Comparison of ENCODE assay signal across 1 cellular context in genomic region chr10:11742779-11743298, GRCh38.
TF ChIP-seq lines count a peak whose summit lies in the region.

No MANE protein-coding gene starts in this region.

TF ChIP-seq in GM23338, 12 proteins besides CTCF, POLR2A, EP300 and RAD21 (continued from another document):
- TF ChIP-seq, protein P1, sequence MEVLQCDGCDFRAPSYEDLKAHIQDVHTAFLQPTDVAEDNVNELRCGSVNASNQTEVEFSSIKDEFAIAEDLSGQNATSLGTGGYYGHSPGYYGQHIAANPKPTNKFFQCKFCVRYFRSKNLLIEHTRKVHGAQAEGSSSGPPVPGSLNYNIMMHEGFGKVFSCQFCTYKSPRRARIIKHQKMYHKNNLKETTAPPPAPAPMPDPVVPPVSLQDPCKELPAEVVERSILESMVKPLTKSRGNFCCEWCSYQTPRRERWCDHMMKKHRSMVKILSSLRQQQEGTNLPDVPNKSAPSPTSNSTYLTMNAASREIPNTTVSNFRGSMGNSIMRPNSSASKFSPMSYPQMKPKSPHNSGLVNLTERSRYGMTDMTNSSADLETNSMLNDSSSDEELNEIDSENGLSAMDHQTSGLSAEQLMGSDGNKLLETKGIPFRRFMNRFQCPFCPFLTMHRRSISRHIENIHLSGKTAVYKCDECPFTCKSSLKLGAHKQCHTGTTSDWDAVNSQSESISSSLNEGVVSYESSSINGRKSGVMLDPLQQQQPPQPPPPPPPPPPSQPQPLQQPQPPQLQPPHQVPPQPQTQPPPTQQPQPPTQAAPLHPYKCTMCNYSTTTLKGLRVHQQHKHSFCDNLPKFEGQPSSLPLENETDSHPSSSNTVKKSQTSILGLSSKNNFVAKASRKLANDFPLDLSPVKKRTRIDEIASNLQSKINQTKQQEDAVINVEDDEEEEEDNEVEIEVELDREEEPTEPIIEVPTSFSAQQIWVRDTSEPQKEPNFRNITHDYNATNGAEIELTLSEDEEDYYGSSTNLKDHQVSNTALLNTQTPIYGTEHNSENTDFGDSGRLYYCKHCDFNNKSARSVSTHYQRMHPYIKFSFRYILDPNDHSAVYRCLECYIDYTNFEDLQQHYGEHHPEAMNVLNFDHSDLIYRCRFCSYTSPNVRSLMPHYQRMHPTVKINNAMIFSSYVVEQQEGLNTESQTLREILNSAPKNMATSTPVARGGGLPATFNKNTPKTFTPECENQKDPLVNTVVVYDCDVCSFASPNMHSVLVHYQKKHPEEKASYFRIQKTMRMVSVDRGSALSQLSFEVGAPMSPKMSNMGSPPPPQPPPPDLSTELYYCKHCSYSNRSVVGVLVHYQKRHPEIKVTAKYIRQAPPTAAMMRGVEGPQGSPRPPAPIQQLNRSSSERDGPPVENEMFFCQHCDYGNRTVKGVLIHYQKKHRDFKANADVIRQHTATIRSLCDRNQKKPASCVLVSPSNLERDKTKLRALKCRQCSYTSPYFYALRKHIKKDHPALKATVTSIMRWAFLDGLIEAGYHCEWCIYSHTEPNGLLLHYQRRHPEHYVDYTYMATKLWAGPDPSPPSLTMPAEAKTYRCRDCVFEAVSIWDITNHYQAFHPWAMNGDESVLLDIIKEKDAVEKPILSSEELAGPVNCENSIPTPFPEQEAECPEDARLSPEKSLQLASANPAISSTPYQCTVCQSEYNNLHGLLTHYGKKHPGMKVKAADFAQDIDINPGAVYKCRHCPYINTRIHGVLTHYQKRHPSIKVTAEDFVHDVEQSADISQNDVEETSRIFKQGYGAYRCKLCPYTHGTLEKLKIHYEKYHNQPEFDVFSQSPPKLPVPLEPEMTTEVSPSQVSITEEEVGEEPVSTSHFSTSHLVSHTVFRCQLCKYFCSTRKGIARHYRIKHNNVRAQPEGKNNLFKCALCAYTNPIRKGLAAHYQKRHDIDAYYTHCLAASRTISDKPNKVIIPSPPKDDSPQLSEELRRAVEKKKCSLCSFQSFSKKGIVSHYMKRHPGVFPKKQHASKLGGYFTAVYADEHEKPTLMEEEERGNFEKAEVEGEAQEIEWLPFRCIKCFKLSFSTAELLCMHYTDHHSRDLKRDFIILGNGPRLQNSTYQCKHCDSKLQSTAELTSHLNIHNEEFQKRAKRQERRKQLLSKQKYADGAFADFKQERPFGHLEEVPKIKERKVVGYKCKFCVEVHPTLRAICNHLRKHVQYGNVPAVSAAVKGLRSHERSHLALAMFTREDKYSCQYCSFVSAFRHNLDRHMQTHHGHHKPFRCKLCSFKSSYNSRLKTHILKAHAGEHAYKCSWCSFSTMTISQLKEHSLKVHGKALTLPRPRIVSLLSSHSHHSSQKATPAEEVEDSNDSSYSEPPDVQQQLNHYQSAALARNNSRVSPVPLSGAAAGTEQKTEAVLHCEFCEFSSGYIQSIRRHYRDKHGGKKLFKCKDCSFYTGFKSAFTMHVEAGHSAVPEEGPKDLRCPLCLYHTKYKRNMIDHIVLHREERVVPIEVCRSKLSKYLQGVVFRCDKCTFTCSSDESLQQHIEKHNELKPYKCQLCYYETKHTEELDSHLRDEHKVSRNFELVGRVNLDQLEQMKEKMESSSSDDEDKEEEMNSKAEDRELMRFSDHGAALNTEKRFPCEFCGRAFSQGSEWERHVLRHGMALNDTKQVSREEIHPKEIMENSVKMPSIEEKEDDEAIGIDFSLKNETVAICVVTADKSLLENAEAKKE (CRISPR knock-in tag; IDR thresholded peaks at IDR 0.05), result no peak
- no peak for TF ChIP-seq CREB1 (CRISPR knock-in tag; IDR thresholded peaks at IDR 0.05; ENCODE audit: low read depth)
- no peak for TF ChIP-seq JUNB (IDR thresholded peaks at IDR 0.05; ENCODE audit: unreplicated experiment)
- no peak for TF ChIP-seq ZNF331 (CRISPR knock-in tag; IDR thresholded peaks at IDR 0.05; ENCODE audit: low read depth)
- TF ChIP-seq NANOG (IDR thresholded peaks at IDR 0.05; ENCODE audit: borderline replicate concordance), result no peak
- no peak for TF ChIP-seq STAT1 (IDR thresholded peaks at IDR 0.05; ENCODE audit: unreplicated experiment)
- no peak for TF ChIP-seq ZNF114 (CRISPR knock-in tag; IDR thresholded peaks at IDR 0.05)
- TF ChIP-seq, protein P2, sequence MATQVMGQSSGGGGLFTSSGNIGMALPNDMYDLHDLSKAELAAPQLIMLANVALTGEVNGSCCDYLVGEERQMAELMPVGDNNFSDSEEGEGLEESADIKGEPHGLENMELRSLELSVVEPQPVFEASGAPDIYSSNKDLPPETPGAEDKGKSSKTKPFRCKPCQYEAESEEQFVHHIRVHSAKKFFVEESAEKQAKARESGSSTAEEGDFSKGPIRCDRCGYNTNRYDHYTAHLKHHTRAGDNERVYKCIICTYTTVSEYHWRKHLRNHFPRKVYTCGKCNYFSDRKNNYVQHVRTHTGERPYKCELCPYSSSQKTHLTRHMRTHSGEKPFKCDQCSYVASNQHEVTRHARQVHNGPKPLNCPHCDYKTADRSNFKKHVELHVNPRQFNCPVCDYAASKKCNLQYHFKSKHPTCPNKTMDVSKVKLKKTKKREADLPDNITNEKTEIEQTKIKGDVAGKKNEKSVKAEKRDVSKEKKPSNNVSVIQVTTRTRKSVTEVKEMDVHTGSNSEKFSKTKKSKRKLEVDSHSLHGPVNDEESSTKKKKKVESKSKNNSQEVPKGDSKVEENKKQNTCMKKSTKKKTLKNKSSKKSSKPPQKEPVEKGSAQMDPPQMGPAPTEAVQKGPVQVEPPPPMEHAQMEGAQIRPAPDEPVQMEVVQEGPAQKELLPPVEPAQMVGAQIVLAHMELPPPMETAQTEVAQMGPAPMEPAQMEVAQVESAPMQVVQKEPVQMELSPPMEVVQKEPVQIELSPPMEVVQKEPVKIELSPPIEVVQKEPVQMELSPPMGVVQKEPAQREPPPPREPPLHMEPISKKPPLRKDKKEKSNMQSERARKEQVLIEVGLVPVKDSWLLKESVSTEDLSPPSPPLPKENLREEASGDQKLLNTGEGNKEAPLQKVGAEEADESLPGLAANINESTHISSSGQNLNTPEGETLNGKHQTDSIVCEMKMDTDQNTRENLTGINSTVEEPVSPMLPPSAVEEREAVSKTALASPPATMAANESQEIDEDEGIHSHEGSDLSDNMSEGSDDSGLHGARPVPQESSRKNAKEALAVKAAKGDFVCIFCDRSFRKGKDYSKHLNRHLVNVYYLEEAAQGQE (IDR thresholded peaks at IDR 0.05; ENCODE audit: unreplicated experiment), result no peak
- TF ChIP-seq, protein P3, sequence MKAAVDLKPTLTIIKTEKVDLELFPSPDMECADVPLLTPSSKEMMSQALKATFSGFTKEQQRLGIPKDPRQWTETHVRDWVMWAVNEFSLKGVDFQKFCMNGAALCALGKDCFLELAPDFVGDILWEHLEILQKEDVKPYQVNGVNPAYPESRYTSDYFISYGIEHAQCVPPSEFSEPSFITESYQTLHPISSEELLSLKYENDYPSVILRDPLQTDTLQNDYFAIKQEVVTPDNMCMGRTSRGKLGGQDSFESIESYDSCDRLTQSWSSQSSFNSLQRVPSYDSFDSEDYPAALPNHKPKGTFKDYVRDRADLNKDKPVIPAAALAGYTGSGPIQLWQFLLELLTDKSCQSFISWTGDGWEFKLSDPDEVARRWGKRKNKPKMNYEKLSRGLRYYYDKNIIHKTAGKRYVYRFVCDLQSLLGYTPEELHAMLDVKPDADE (IDR thresholded peaks at IDR 0.05), result no peak
